11 cellular contexts compared by ENCODE assay signal in genomic region chr16:51487880-51488279, GRCh38.
"Had no signal": no experiment of that assay in that cellular context is flagged by ENCODE, and none has a peak within 500 bp of the region (broad histone marks: within the 10 kb centered on the region; RNA-seq: fewer than 3 reads in every experiment).

No MANE protein-coding gene starts in this region.

- H3K27ac ChIP-seq: GM23248 had no signal

- DNase-seq: GM23248, GOT3, H7, H9, HCEC 1CT, HFFc6 had no signal

- H3K9me3 ChIP-seq: HAP-1 had no signal

- H3K36me3 ChIP-seq: HAP-1 had no signal

- ATAC-seq: GM23338, HCT116 had no signal

- H3K9ac ChIP-seq: GM23248 had no signal

- H3K4me1 ChIP-seq: HAP-1 had no signal

- H3K4me3 ChIP-seq: GM23248, GM23338, HAP-1 had no signal

- H3K4me2 ChIP-seq: GM23338 had no signal

- H2AFZ ChIP-seq: GM23248, GM23338 had no signal

- FAIRE-seq: H1, H54 had no signal
